ENCODE assay signal across 1 cellular context in the genomic region with DNA sequence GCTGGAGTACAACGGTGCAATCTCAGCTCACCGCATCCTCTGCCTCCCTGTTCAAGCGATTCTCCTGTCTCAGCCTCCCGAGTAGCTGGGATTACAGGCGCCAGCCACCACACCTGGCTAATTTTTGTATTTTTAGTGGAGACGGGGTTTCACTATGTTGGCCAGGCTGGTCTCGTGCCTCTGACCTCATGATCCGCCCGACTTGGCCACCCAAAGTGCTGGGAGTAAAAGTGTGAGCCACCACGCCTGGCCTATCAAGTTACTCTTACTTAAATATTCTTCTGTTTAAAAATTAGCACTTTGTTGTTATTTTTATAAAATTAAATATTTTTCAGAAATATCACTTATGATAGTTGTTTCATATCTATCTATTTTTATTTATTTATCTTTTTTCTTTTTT.
DNase-seq lines count a peak whose midpoint lies in the region; TF ChIP-seq lines count a peak whose summit lies in the region.
"Not testable (repeated sequence)": the region's sequence is repeated elsewhere in the genome, so short reads cannot be mapped to it uniquely, and the experiment has no call there.

No MANE protein-coding gene starts in this region.

- intact Hi-C loops in testis (cut with DNase I; ENCODE audit: low total_unique reads), result not testable (repeated sequence)

- not testable (repeated sequence) for TF ChIP-seq POLR2A in testis (IDR thresholded peaks at IDR 0.05)

- peak; percentile 18 for DNase-seq in testis

- H3K27me3 ChIP-seq in testis, result not testable (repeated sequence)

- TF ChIP-seq CTCF in testis (IDR thresholded peaks at IDR 0.05), result not testable (repeated sequence)

- peak overlapping the region in 1 of 2 donors; percentile 34 for H3K4me3 ChIP-seq in testis

- not testable (repeated sequence) for H3K9me3 ChIP-seq in testis

- H3K36me3 ChIP-seq in testis (ENCODE audit: low read depth, missing control alignments), result not testable (repeated sequence)

- not testable (repeated sequence) for H3K27ac ChIP-seq in testis

- WGBS in testis, 2 donors, result 59 to 74% methylated on average over 10 of the region's 10 CpGs

- H3K4me1 ChIP-seq in testis, result not testable (repeated sequence)
